1 cellular context compared by ENCODE assay signal in genomic region chr2:15554525-15555218, GRCh38.
TF ChIP-seq lines count a peak whose summit lies in the region.

No MANE protein-coding gene starts in this region.

TF ChIP-seq in K562, 482 proteins besides CTCF, POLR2A, EP300 and RAD21 (continued from another document):
- TF ChIP-seq, protein P1, sequence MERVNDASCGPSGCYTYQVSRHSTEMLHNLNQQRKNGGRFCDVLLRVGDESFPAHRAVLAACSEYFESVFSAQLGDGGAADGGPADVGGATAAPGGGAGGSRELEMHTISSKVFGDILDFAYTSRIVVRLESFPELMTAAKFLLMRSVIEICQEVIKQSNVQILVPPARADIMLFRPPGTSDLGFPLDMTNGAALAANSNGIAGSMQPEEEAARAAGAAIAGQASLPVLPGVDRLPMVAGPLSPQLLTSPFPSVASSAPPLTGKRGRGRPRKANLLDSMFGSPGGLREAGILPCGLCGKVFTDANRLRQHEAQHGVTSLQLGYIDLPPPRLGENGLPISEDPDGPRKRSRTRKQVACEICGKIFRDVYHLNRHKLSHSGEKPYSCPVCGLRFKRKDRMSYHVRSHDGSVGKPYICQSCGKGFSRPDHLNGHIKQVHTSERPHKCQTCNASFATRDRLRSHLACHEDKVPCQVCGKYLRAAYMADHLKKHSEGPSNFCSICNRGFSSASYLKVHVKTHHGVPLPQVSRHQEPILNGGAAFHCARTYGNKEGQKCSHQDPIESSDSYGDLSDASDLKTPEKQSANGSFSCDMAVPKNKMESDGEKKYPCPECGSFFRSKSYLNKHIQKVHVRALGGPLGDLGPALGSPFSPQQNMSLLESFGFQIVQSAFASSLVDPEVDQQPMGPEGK (CRISPR knock-in tag; IDR thresholded peaks at IDR 0.05; ENCODE audit: borderline replicate concordance): 0 out of 2 replicates have a peak, but pooled peaks have one; percentile 10
- no peak for TF ChIP-seq ZNF551 (CRISPR knock-in tag; IDR thresholded peaks at IDR 0.05)
- TF ChIP-seq, protein P2, sequence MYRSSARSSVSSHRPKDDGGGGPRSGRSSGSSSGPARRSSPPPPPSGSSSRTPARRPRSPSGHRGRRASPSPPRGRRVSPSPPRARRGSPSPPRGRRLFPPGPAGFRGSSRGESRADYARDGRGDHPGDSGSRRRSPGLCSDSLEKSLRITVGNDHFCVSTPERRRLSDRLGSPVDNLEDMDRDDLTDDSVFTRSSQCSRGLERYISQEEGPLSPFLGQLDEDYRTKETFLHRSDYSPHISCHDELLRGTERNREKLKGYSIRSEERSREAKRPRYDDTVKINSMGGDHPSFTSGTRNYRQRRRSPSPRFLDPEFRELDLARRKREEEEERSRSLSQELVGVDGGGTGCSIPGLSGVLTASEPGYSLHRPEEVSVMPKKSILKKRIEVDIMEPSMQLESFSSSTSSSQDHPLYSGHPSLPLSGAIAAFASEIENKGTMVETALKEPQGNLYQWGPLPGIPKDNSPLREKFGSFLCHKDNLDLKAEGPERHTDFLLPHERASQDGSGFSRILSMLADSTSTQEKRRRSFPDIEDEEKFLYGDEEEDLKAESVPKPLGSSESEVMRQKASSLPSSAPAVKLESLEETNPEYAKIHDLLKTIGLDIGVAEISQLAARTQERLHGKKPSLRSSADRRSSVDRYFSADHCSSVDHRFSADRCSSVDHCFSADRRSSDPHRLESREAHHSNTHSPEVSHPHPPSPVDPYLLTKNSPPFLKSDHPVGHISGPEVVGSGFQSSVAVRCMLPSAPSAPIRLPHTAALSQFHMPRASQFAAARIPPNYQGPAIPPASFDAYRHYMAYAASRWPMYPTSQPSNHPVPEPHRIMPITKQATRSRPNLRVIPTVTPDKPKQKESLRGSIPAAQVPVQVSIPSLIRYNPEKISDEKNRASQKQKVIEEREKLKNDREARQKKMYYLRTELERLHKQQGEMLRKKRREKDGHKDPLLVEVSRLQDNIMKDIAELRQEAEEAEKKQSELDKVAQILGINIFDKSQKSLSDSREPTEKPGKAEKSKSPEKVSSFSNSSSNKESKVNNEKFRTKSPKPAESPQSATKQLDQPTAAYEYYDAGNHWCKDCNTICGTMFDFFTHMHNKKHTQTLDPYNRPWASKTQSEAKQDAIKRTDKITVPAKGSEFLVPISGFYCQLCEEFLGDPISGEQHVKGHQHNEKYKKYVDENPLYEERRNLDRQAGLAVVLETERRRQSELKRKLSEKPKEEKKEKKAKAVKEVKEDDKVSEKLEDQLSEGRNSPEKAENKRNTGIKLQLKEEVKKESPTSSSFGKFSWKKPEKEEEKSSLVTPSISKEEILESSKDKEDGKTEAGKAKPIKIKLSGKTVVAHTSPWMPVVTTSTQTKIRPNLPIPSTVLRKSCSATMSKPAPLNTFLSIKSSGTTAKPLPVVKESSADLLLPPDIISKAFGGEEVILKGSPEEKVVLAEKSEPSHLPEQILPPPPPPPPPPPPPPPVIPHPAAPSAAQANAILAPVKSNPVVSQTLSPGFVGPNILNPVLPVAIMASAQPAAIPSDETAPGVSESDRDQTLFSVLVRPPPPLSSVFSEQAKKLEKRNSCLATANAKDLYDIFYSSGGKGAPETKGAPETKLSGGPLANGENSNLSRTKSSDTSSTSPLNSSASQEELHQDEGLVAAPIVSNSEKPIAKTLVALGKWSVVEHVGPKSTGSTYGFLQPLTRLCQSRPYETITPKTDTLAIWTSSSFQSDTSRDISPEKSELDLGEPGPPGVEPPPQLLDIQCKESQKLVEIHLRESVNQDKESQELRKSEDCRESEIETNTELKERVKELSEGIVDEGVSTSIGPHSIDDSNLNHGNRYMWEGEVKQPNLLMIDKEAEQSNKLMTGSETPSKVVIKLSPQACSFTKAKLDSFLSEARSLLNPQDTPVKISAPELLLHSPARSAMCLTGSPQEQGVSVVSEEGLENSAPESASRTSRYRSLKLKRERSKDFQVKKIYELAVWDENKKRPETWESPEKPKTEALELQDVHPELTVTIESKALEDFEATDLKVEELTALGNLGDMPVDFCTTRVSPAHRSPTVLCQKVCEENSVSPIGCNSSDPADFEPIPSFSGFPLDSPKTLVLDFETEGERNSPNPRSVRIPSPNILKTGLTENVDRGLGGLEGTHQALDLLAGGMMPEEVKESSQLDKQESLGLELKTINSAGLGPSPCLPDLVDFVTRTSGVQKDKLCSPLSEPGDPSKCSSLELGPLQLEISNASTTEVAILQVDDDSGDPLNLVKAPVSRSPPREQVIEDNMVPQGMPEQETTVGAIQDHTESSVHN (IDR thresholded peaks at IDR 0.05; ENCODE audit: borderline replicate concordance in 1 of 2, low read depth in 1 of 2): peak in 1 of 2 experiments; percentile 78; a peak in 1 of 4 replicates
- peak; percentile 87 for TF ChIP-seq ZNF592 (IDR thresholded peaks at IDR 0.05)
- TF ChIP-seq, protein P3, sequence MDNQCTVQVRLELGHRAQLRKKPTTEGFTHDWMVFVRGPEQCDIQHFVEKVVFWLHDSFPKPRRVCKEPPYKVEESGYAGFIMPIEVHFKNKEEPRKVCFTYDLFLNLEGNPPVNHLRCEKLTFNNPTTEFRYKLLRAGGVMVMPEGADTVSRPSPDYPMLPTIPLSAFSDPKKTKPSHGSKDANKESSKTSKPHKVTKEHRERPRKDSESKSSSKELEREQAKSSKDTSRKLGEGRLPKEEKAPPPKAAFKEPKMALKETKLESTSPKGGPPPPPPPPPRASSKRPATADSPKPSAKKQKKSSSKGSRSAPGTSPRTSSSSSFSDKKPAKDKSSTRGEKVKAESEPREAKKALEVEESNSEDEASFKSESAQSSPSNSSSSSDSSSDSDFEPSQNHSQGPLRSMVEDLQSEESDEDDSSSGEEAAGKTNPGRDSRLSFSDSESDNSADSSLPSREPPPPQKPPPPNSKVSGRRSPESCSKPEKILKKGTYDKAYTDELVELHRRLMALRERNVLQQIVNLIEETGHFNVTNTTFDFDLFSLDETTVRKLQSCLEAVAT (IDR thresholded peaks at IDR 0.05): peak in 1 of 2 experiments; percentile 42; a peak in 1 of 4 replicates
- TF ChIP-seq EP400 (IDR thresholded peaks at IDR 0.05): peak; percentile 70
- TF ChIP-seq ATF7 (IDR thresholded peaks at IDR 0.05): peak; percentile 80; the same call in 1 of the 2 replicates
- 0 out of 2 replicates have a peak, but pooled peaks have one; percentile 8 for TF ChIP-seq RFX1 (IDR thresholded peaks at IDR 0.05)
